In genomic region chr1:82323144-82323543, GRCh38 we compare ENCODE assay signal across 20 cellular contexts.
"Had no signal": no experiment of that assay in that cellular context is flagged by ENCODE, and none has a peak within 500 bp of the region (broad histone marks: within the 10 kb centered on the region; RNA-seq: fewer than 3 reads in every experiment).

No MANE protein-coding gene starts in this region.

- H3K4me3 ChIP-seq: body of pancreas, gastrocnemius medialis, heart left ventricle, stomach, testis, upper lobe of right lung had no signal

- DNase-seq: activated B cell treated with CpG ODN at 0.5 μM for 24 hours; activated CD4-positive, alpha-beta T cell treated with anti-CD3 and anti-CD28 coated beads for 48 hours; activated CD8-positive, alpha-beta memory T cell treated with anti-CD3 and anti-CD28 coated beads, Interleukin-2, amount 50 U/mL, for 48 hours; activated CD8-positive, alpha-beta T cell treated with anti-CD3 and anti-CD28 coated beads, Interleukin-2, amount 10 ng/mL, durations not matched to agents 7 days and 5 days; activated gamma-delta T cell; activated T-cell treated with anti-CD3 and anti-CD28 coated beads, Interleukin-2, amount 50 U/mL, for 72 hours; amniotic stem cell; body of pancreas; caudate nucleus; erythroblast; gastrocnemius medialis; heart left ventricle; left cardiac atrium; naive thymus-derived CD4-positive, alpha-beta T cell; stimulated activated CD4-positive, alpha-beta T cell treated with anti-CD3 and anti-CD28 coated beads, Interleukin-1b, Interleukin-23, amount 100 ng/mL, for 48 hours; stomach; testis; upper lobe of right lung had no signal

- H3K27me3 Mint-ChIP-seq: activated B cell treated with CpG ODN at 0.5 μM for 24 hours had no signal

- H3K4me3 Mint-ChIP-seq: activated B cell treated with CpG ODN at 0.5 μM for 24 hours; activated CD8-positive, alpha-beta T cell treated with anti-CD3 and anti-CD28 coated beads, Interleukin-2, amount 10 ng/mL, durations not matched to agents 7 days and 5 days; activated naive CD8-positive, alpha-beta T cell; activated T-cell treated with anti-CD3 and anti-CD28 coated beads, Interleukin-2, amount 50 U/mL, for 72 hours; naive thymus-derived CD4-positive, alpha-beta T cell had no signal

- H3K27me3 ChIP-seq: body of pancreas, gastrocnemius medialis, heart left ventricle, stomach, testis, upper lobe of right lung had no signal

- H3K4me1 ChIP-seq: body of pancreas, gastrocnemius medialis, heart left ventricle, parathyroid adenoma, stomach, upper lobe of right lung had no signal

- H3K27ac Mint-ChIP-seq: activated B cell treated with CpG ODN at 0.5 μM for 24 hours; activated CD8-positive, alpha-beta T cell treated with anti-CD3 and anti-CD28 coated beads, Interleukin-2, amount 10 ng/mL, durations not matched to agents 7 days and 5 days; activated naive CD8-positive, alpha-beta T cell; activated T-cell treated with anti-CD3 and anti-CD28 coated beads, Interleukin-2, amount 50 U/mL, for 72 hours; naive thymus-derived CD4-positive, alpha-beta T cell had no signal

- H3K36me3 Mint-ChIP-seq: activated naive CD8-positive, alpha-beta T cell; naive thymus-derived CD4-positive, alpha-beta T cell had no signal

- ATAC-seq: activated CD8-positive, alpha-beta T cell treated with anti-CD3 and anti-CD28 coated beads, Interleukin-2, amount 10 ng/mL, durations not matched to agents 7 days and 5 days; activated T-cell treated with anti-CD3 and anti-CD28 coated beads, Interleukin-2, amount 50 U/mL, for 72 hours; body of pancreas; gastrocnemius medialis; heart left ventricle; left cardiac atrium; naive thymus-derived CD4-positive, alpha-beta T cell; upper lobe of right lung had no signal

- H3K9me3 ChIP-seq: body of pancreas, gastrocnemius medialis, heart left ventricle, stomach, testis, upper lobe of right lung had no signal

- H3K27ac ChIP-seq: body of pancreas, gastrocnemius medialis, heart left ventricle, parathyroid adenoma, stomach, testis, upper lobe of right lung had no signal

- H3K4me1 Mint-ChIP-seq: activated B cell treated with CpG ODN at 0.5 μM for 24 hours; naive thymus-derived CD4-positive, alpha-beta T cell had no signal

- H3K36me3 ChIP-seq: gastrocnemius medialis, heart left ventricle, stomach, upper lobe of right lung had no signal

- H3K9ac ChIP-seq: parathyroid adenoma had no signal
